In genomic region chr10:52220947-52221346, GRCh38 we compare ENCODE assay signal across 23 cellular contexts.
"Had no signal": no experiment of that assay in that cellular context is flagged by ENCODE, and none has a peak within 500 bp of the region (broad histone marks: within the 10 kb centered on the region; RNA-seq: fewer than 3 reads in every experiment).

No MANE protein-coding gene starts in this region.

- H3K4me1 ChIP-seq: SJSA1 had no signal

- H3K36me3 ChIP-seq: brain microvascular endothelial cell, cardiac muscle cell, MG63, Peyer's patch, SJSA1 had no signal

- H3K9me3 ChIP-seq: MG63, Peyer's patch, SJSA1 had no signal

- H3K27ac ChIP-seq: brain microvascular endothelial cell, cardiac muscle cell, Peyer's patch, SJSA1 had no signal

- H3K4me3 ChIP-seq: cardiac muscle cell, MG63, Peyer's patch, SJSA1 had no signal

- ATAC-seq: activated CD4-positive, CD25-positive, alpha-beta regulatory T cell treated with anti-CD3 and anti-CD28 coated beads, Interleukin-2, amount 50 U/mL, for 24 hours; activated CD8-positive, alpha-beta T cell treated with anti-CD3 and anti-CD28 coated beads for 36 hours; activated T-cell treated with anti-CD3 and anti-CD28 coated beads, Interleukin-2, amount 50 U/mL, for 72 hours; SK-N-SH treated with all-trans-retinoic acid at 6 μM for 48 hours had no signal

- H3K27me3 ChIP-seq: brain microvascular endothelial cell, cardiac muscle cell, MG63, Peyer's patch, SJSA1 had no signal

- DNase-seq: activated CD4-positive, alpha-beta T cell treated with anti-CD3 and anti-CD28 coated beads for 4 hours; activated CD8-positive, alpha-beta memory T cell treated with anti-CD3 and anti-CD28 coated beads, Interleukin-2, amount 50 U/mL, for 4 hours; activated CD8-positive, alpha-beta T cell treated with anti-CD3 and anti-CD28 coated beads for 36 hours; activated gamma-delta T cell treated with Interleukin-2 at 50 U/mL for 16 hours; activated naive CD4-positive, alpha-beta T cell treated with anti-CD3 and anti-CD28 coated beads, Interleukin-2, amount 10 ng/mL, durations not matched to agents 7 days and 5 days; activated naive CD8-positive, alpha-beta T cell treated with anti-CD3 and anti-CD28 coated beads for 36 hours; activated T-cell treated with anti-CD3 and anti-CD28 coated beads, Interleukin-2, amount 50 U/mL, for 72 hours; brain microvascular endothelial cell; MG63; NCI-H1105 treated with DMSO at 0.1 percent for 48 hours; NCI-H1436 treated with DMSO at 0.1 percent for 48 hours; NCI-H187; NCI-H2081 treated with DMSO at 0.1 percent for 48 hours; NCI-H446; NCI-H524; NCI-H748 treated with DMSO at 0.1 percent for 48 hours; Peyer's patch; SHP77; SW 1271 had no signal
